ENCODE assay signal across 27 cellular contexts in genomic region chr5:135873831-135874230, GRCh38. TPM values are rescaled to one million over a fixed set of nuclear protein-coding genes. Genes with fewer than 3 reads are reported as not detected.
"Had no signal": no experiment of that assay in that cellular context is flagged by ENCODE, and none has a peak within 500 bp of the region (broad histone marks: within the 10 kb centered on the region; RNA-seq: fewer than 3 reads in every experiment).

No MANE protein-coding gene starts in this region.

- ATAC-seq: naive thymus-derived CD4-positive, alpha-beta T cell; stimulated activated naive B cell treated with anti-CD40 and anti-IgM and Interleukin-4, amounts not matched to agents 10 μg/mL and 1 μg/mL and 100 μg/mL, for 72 hours; stimulated activated naive CD8-positive, alpha-beta T cell treated with anti-CD3 and anti-CD28 coated beads, Interleukin-15, amount 100 ng/mL, for 72 hours; upper lobe of right lung had no signal

- H3K4me1 ChIP-seq: testis, upper lobe of right lung, vagina had no signal

- H3K79me2 ChIP-seq: hepatocyte had no signal

- H3K4me3 Mint-ChIP-seq: naive thymus-derived CD4-positive, alpha-beta T cell; nephron progenitor cell; stimulated activated naive B cell treated with anti-CD40 and anti-IgM and Interleukin-4, amounts not matched to agents 10 μg/mL and 1 μg/mL and 100 μg/mL, for 72 hours; stimulated activated naive CD8-positive, alpha-beta T cell treated with anti-CD3 and anti-CD28 coated beads, Interleukin-15, amount 100 ng/mL, for 72 hours had no signal

- H3K36me3 Mint-ChIP-seq: naive thymus-derived CD4-positive, alpha-beta T cell; stimulated activated naive B cell treated with anti-CD40 and anti-IgM and Interleukin-4, amounts not matched to agents 10 μg/mL and 1 μg/mL and 100 μg/mL, for 72 hours had no signal

- H3K27ac Mint-ChIP-seq: naive thymus-derived CD4-positive, alpha-beta T cell; nephron progenitor cell; stimulated activated naive B cell treated with anti-CD40 and anti-IgM and Interleukin-4, amounts not matched to agents 10 μg/mL and 1 μg/mL and 100 μg/mL, for 72 hours had no signal

- H3K27ac ChIP-seq: dorsolateral prefrontal cortex, hepatocyte, neutrophil, right atrium auricular region, sigmoid colon, skin epidermis, testis, tibial nerve, upper lobe of right lung, vagina had no signal

- DNase-seq: dorsolateral prefrontal cortex; effector CD8-positive, alpha-beta T cell; foreskin melanocyte; head of caudate nucleus; kidney glomerular epithelial cell; naive thymus-derived CD4-positive, alpha-beta T cell; nephron progenitor cell; sigmoid colon; stimulated activated CD4-positive, alpha-beta T cell treated with anti-CD3 and anti-CD28 coated beads, Interleukin-2, amount 100 ng/mL, for 24 hours; stimulated activated CD4-positive, alpha-beta T cell treated with anti-CD3 and anti-CD28 coated beads, Interleukin-4, amount 100 ng/mL, for 4 hours; stimulated activated naive B cell treated with anti-CD40 and anti-IgM and Interleukin-4, amounts not matched to agents 10 μg/mL and 1 μg/mL and 100 μg/mL, for 72 hours; stimulated activated naive CD8-positive, alpha-beta T cell treated with anti-CD3 and anti-CD28 coated beads, Interleukin-15, amount 100 ng/mL, for 72 hours; testis; upper lobe of right lung had no signal

- H3K9me3 ChIP-seq: neutrophil, right atrium auricular region, sigmoid colon, testis, tibial nerve, upper lobe of right lung, vagina had no signal

- H3K4me1 Mint-ChIP-seq: naive thymus-derived CD4-positive, alpha-beta T cell; stimulated activated naive B cell treated with anti-CD40 and anti-IgM and Interleukin-4, amounts not matched to agents 10 μg/mL and 1 μg/mL and 100 μg/mL, for 72 hours; stimulated activated naive CD8-positive, alpha-beta T cell treated with anti-CD3 and anti-CD28 coated beads, Interleukin-15, amount 100 ng/mL, for 72 hours had no signal

- H3K4me2 ChIP-seq: hepatocyte had no signal

- H3K9me3 Mint-ChIP-seq: nephron progenitor cell; stimulated activated naive B cell treated with anti-CD40 and anti-IgM and Interleukin-4, amounts not matched to agents 10 μg/mL and 1 μg/mL and 100 μg/mL, for 72 hours; stimulated activated naive CD8-positive, alpha-beta T cell treated with anti-CD3 and anti-CD28 coated beads, Interleukin-15, amount 100 ng/mL, for 72 hours had no signal

- H3K36me3 ChIP-seq: neutrophil, right atrium auricular region, sigmoid colon, tibial nerve, upper lobe of right lung, vagina had no signal

- H3K4me3 ChIP-seq: dorsolateral prefrontal cortex, hepatocyte, right atrium auricular region, sigmoid colon, skin epidermis, testis, tibial nerve, upper lobe of right lung, vagina had no signal

- H3K27me3 ChIP-seq: dorsolateral prefrontal cortex, hepatocyte, right atrium auricular region, sigmoid colon, testis, vagina had no signal

- H2AFZ ChIP-seq: hepatocyte had no signal

RNA-seq across cellular contexts. Expression of gene IL9, which starts 21.8 kb away (rescaled TPM):
- total RNA-seq: dorsolateral prefrontal cortex, hepatocyte, liver, lung microvascular endothelial cell, mesenteric fat pad, mononuclear cell, osteocyte, right atrium auricular region, sigmoid colon, subcutaneous adipose tissue, testis, tibial nerve, upper lobe of right lung, vagina had no signal
- polyA plus RNA-seq: esophagus; hepatocyte; liver; naive thymus-derived CD4-positive, alpha-beta T cell; sigmoid colon had no signal

RNA-seq across cellular contexts. Expression of gene SLC25A48, which starts 39.4 kb away (rescaled TPM):
- total RNA-seq: lung microvascular endothelial cell; mesenteric fat pad; mononuclear cell; naive thymus-derived CD4-positive, alpha-beta T cell; osteocyte; right atrium auricular region; sigmoid colon; upper lobe of right lung had no signal
- polyA plus RNA-seq: naive thymus-derived CD4-positive, alpha-beta T cell had no signal
